Comparison of ENCODE assay signal across 8 cellular contexts in genomic region chr2:65382776-65383357, GRCh38. TPM values are rescaled to one million over a fixed set of nuclear protein-coding genes. Genes with fewer than 3 reads are reported as not detected.
DNase-seq lines count a peak whose midpoint lies in the region; ATAC-seq and TF ChIP-seq lines count a peak whose summit lies in the region.

No MANE protein-coding gene starts in this region.

- POLR2A ChIA-PET in AG04449 (lab: Yijun Ruan, JAX), result interaction anchor here (0.8 to 1.4 kb wide), 3 partner anchors 16 to 48 kb away, joined by 3 to 5 read pairs (median 3); no protein-coding TSS in a partner anchor
- POLR2A ChIA-PET in OCI-LY7 (lab: Charles Lee), result interaction anchor here (0.6 to 5.1 kb wide), 9 partner anchors 9 to 156 kb away, joined by 3 to 64 read pairs (median 4); partner anchors contain the start of gene ACTR2

- H3K36me3 ChIP-seq in OCI-LY7 (ENCODE audit: insufficient read depth, low read length) (peaks cover 15% of the 10 kb centered on the region), rectal smooth muscle tissue (ENCODE audit: control insufficient read depth, insufficient read depth, low read length) (no peaks in the 10 kb centered on the region), uterus (no peaks in the 10 kb centered on the region)

- peaks cover 46% of the 10 kb centered on the region; the same call in 1 of the 2 replicates for H3K79me2 ChIP-seq in OCI-LY7 (ENCODE audit: insufficient read depth, low read depth, low read length)

- intact Hi-C loops in OCI-LY7 (cut with micrococcal nuclease; ENCODE audit: unreplicated experiment) (loop anchor here (1.0 to 5.0 kb wide), 4 partner anchors 7 to 169 kb away; no protein-coding TSS in a partner anchor), uterus (cut with DNase I; ENCODE audit: low total_unique reads) (no loop called here)

- H3K27ac ChIP-seq in OCI-LY7 (ENCODE audit: low read depth, low read length, poor library complexity, severe bottlenecking) (peak overlapping the region; percentile 89), rectal smooth muscle tissue (ENCODE audit: low read depth, low read length) (peak overlapping the region; percentile 27), uterus (peak overlapping the region; percentile 41 to 75)

- H3K9ac ChIP-seq in rectal smooth muscle tissue (ENCODE audit: low read length), result no peak overlapping the region

- H2AFZ ChIP-seq in OCI-LY7 (ENCODE audit: low read length), result peak overlapping the region; percentile 62; the same call in 1 of the 2 replicates

- H3K9me2 ChIP-seq in OCI-LY7 (ENCODE audit: insufficient read depth, low read length), result no peaks in the 10 kb centered on the region

- peak overlapping the region; percentile 62 for H3K4me2 ChIP-seq in OCI-LY7 (ENCODE audit: low read length)

- ATAC-seq in GM18867 (IDR thresholded peaks at IDR 0.05; ENCODE audit: unreplicated experiment) (peak; percentile 78), HG03095 (IDR thresholded peaks at IDR 0.05; ENCODE audit: unreplicated experiment) (peak; percentile 63)

- H3K4me3 ChIP-seq in AG04449 (ENCODE audit: low read depth, low read length) (no peak overlapping the region; the same call in 1 of the 2 replicates), OCI-LY7 (ENCODE audit: low read depth, low read length, poor library complexity, severe bottlenecking) (peak overlapping the region; percentile 51), fibroblast of the aortic adventitia (ENCODE audit: low read depth, low read length) (no peak overlapping the region), rectal smooth muscle tissue (ENCODE audit: low read length) (peak overlapping the region; percentile 22), uterus (no peak overlapping the region)

- H3K4me1 ChIP-seq in OCI-LY7 (ENCODE audit: insufficient read depth, low read length, poor library complexity, severe bottlenecking), result peaks cover 87% of the 10 kb centered on the region
- H3K4me1 ChIP-seq in rectal smooth muscle tissue (ENCODE audit: control insufficient read depth, insufficient read depth, low read length), result peaks cover 4% of the 10 kb centered on the region
- peaks cover 7 to 8% of the 10 kb centered on the region in 2 donors for H3K4me1 ChIP-seq in uterus

- BruUV-seq in OCI-LY7 (replicated peaks; lab: Mats Ljungman, UMichigan), result no TSS peak

- H3K9me3 ChIP-seq in OCI-LY7 (ENCODE audit: low read length), result no peaks in the 10 kb centered on the region
- H3K9me3 ChIP-seq in uterus, result no peaks in the 10 kb centered on the region

- no peak for TF ChIP-seq POLR2A in uterus (IDR thresholded peaks at IDR 0.05)

- no peaks in the 10 kb centered on the region for H3K27me3 ChIP-seq in rectal smooth muscle tissue (ENCODE audit: control insufficient read depth, insufficient read depth, low read length)
- H3K27me3 ChIP-seq in uterus, result no peaks in the 10 kb centered on the region

- CTCF ChIA-PET in AG04449 (lab: Yijun Ruan, JAX), result interaction anchor here (1.0 to 1.3 kb wide), 4 partner anchors 11 to 170 kb away, joined by 3 to 4 read pairs (median 3); no protein-coding TSS in a partner anchor
- CTCF ChIA-PET in OCI-LY7 (lab: Charles Lee; ENCODE audit: unreplicated experiment), result interaction anchor here (0.9 to 2.4 kb wide), 5 partner anchors 10 to 38 kb away, joined by 3 to 12 read pairs (median 7); no protein-coding TSS in a partner anchor

- peak; percentile 77 for DNase-seq in AG04449 (ENCODE audit: low read depth, low spot score)
- DNase-seq in OCI-LY7 (ENCODE audit: low spot score), result peak; percentile 85
- peak; percentile 94 for DNase-seq in activated T-cell treated with anti-CD3 and anti-CD28 coated beads, Interleukin-2, amount 50 U/mL, for 48 hours
- peak; percentile 89 for DNase-seq in fibroblast of the aortic adventitia (ENCODE audit: low read depth)
- peak; percentile 56 to 67 for DNase-seq in uterus

- H4K20me1 ChIP-seq in OCI-LY7 (ENCODE audit: insufficient read depth, low read length), result no peaks in the 10 kb centered on the region

- no peak for TF ChIP-seq CTCF in AG04449 (IDR thresholded peaks at IDR 0.05; ENCODE audit: insufficient read depth, low read length, missing control alignments)
- peak; percentile 82 for TF ChIP-seq CTCF in OCI-LY7 (conservative IDR thresholded peaks at IDR 0.05; ENCODE audit: low read length)
- TF ChIP-seq CTCF in fibroblast of the aortic adventitia (IDR thresholded peaks at IDR 0.05; ENCODE audit: insufficient read depth, low read length), result no peak
- no peak for TF ChIP-seq CTCF in uterus (IDR thresholded peaks at IDR 0.05)

RNA-seq across cellular contexts. Expression of gene SPRED2, which starts 49.5 kb away (rescaled TPM):
- total RNA-seq in OCI-LY7 (2014; rRNA removed; shearing (Covaris generic)), result 4.9 and 8.0 TPM in 2 replicates
- total RNA-seq in OCI-LY7 (2022), result 41.9 and 49.1 TPM in 2 replicates
- 11.9 and 20.6 TPM in 2 replicates for total RNA-seq in fibroblast of the aortic adventitia (ENCODE audit: low replicate concordance)
- total RNA-seq in uterus, result 10 to 100 TPM; 15.6 to 63.0 (median 44.8) TPM

Comparison
In these comparisons a context has a peak if more than half of its experiments do, and no peak if none do; other contexts are left out.
1. H3K4me3 ChIP-seq: peak in OCI-LY7 (single experiment) and rectal smooth muscle tissue (single experiment); none in AG04449 (single experiment), fibroblast of the aortic adventitia (single experiment) and uterus (0 of 2).
2. H3K27ac ChIP-seq: peak in every context shown above with its lines; median percentile 89 in OCI-LY7; 58 in uterus; 27 in rectal smooth muscle tissue.
3. Peak in every context shown above with its lines, with median percentiles within 50 percentile points of each other: DNase-seq.